ENCODE assay signal across 11 cellular contexts in genomic region chr2:201789395-201789794, GRCh38. TPM values are rescaled to one million over a fixed set of nuclear protein-coding genes. Genes with fewer than 3 reads are reported as not detected.
"Had no signal": no experiment of that assay in that cellular context is flagged by ENCODE, and none has a peak within 500 bp of the region (broad histone marks: within the 10 kb centered on the region; RNA-seq: fewer than 3 reads in every experiment).

No MANE protein-coding gene starts in this region.

- H3K9me3 Mint-ChIP-seq: GM23338, H9, HFFc6 had no signal

- H3K4me3 ChIP-seq: GM23248, GM23338, HAP-1 had no signal

- H2AFZ ChIP-seq: GM23248, GM23338 had no signal

- FAIRE-seq: H1, H54 had no signal

- DNase-seq: GM23248, GOT3, H7, H9, HCEC 1CT, HFFc6 had no signal

- H3K36me3 ChIP-seq: HAP-1 had no signal

- ATAC-seq: GM23338, HCT116 had no signal

- H3K9ac ChIP-seq: GM23248 had no signal

- H3K9me3 ChIP-seq: HAP-1 had no signal

- H3K27ac ChIP-seq: GM23248 had no signal

- H3K27ac Mint-ChIP-seq: GM23338, H9, HFFc6 had no signal

- H3K4me1 Mint-ChIP-seq: GM23338, H9 had no signal

- H3K4me3 Mint-ChIP-seq: GM23338, H9, HFFc6 had no signal

- H3K4me2 ChIP-seq: GM23338 had no signal

RNA-seq across cellular contexts. Expression of gene CDK15, which starts 16.9 kb away (rescaled TPM):
- total RNA-seq: GM23338, H1, H7, H9 had no signal
